Comparison of ENCODE assay signal across 24 cellular contexts in genomic region chr10:93875032-93875358, GRCh38.
"Had no signal": no experiment of that assay in that cellular context is flagged by ENCODE, and none has a peak within 500 bp of the region (broad histone marks: within the 10 kb centered on the region; RNA-seq: fewer than 3 reads in every experiment).

No MANE protein-coding gene starts in this region.

- H3K27ac ChIP-seq: pancreas, psoas muscle, right atrium auricular region, tibial artery had no signal

- H3K27me3 ChIP-seq: pancreas, right atrium auricular region, tibial artery had no signal

- H3K9me3 Mint-ChIP-seq: activated naive CD8-positive, alpha-beta T cell treated with anti-CD3 and anti-CD28 coated beads, Interleukin-2, amount 50 U/mL, for 24 hours; activated T-helper 1 cell treated with anti-CD3 and anti-CD28 coated beads, Interleukin-12 subunit alpha, Interleukin-12 subunit beta, Interleukin-2, Interleukin-4 antibody, amounts not matched to agents 30 ng/mL and 10 ng/mL and 1 ng/mL, durations not matched to agents 14 hours and 24 hours and 36 hours; dendritic cell treated with granulocyte-macrophage colony-stimulating factor and Interleukin-4, amounts not matched to agents 40 ng/mL and 50 ng/mL, for 4 days; nephron progenitor cell; stimulated activated effector memory CD8-positive, alpha-beta T cell treated with anti-CD3 and anti-CD28 coated beads, Interleukin-12 subunit alpha, Interleukin-12 subunit beta, amount 100 ng/mL, for 72 hours; stimulated activated naive CD8-positive, alpha-beta T cell treated with anti-CD3 and anti-CD28 coated beads, Interleukin-15, amount 100 ng/mL, for 72 hours had no signal

- H3K36me3 Mint-ChIP-seq: brain; stimulated activated effector memory CD8-positive, alpha-beta T cell treated with anti-CD3 and anti-CD28 coated beads, Interleukin-12 subunit alpha, Interleukin-12 subunit beta, amount 100 ng/mL, for 72 hours had no signal

- H3K4me1 ChIP-seq: pancreas, psoas muscle, right atrium auricular region, tibial artery had no signal

- H3K36me3 ChIP-seq: pancreas, right atrium auricular region, tibial artery had no signal

- H3K4me3 ChIP-seq: mucosa of descending colon, pancreas, psoas muscle, right atrium auricular region, tibial artery had no signal

- H3K4me3 Mint-ChIP-seq: activated CD8-positive, alpha-beta T cell treated with anti-CD3 and anti-CD28 coated beads, Interleukin-2, amount 10 ng/mL, durations not matched to agents 7 days and 5 days; activated naive CD8-positive, alpha-beta T cell treated with anti-CD3 and anti-CD28 coated beads, Interleukin-2, amount 50 U/mL, for 24 hours; activated T-helper 1 cell treated with anti-CD3 and anti-CD28 coated beads, Interleukin-12 subunit alpha, Interleukin-12 subunit beta, Interleukin-2, Interleukin-4 antibody, amounts not matched to agents 30 ng/mL and 10 ng/mL and 1 ng/mL, durations not matched to agents 14 hours and 24 hours and 36 hours; brain; dendritic cell treated with granulocyte-macrophage colony-stimulating factor and Interleukin-4, amounts not matched to agents 40 ng/mL and 50 ng/mL, for 4 days; nephron progenitor cell; stimulated activated effector memory CD8-positive, alpha-beta T cell treated with anti-CD3 and anti-CD28 coated beads, Interleukin-12 subunit alpha, Interleukin-12 subunit beta, amount 100 ng/mL, for 72 hours; stimulated activated naive CD8-positive, alpha-beta T cell treated with anti-CD3 and anti-CD28 coated beads, Interleukin-15, amount 100 ng/mL, for 72 hours had no signal

- H3K9me3 ChIP-seq: mucosa of descending colon, pancreas, psoas muscle, right atrium auricular region, tibial artery had no signal

- H3K27ac Mint-ChIP-seq: activated CD8-positive, alpha-beta T cell treated with anti-CD3 and anti-CD28 coated beads, Interleukin-2, amount 10 ng/mL, durations not matched to agents 7 days and 5 days; activated naive CD8-positive, alpha-beta T cell treated with anti-CD3 and anti-CD28 coated beads, Interleukin-2, amount 50 U/mL, for 24 hours; activated T-helper 1 cell treated with anti-CD3 and anti-CD28 coated beads, Interleukin-12 subunit alpha, Interleukin-12 subunit beta, Interleukin-2, Interleukin-4 antibody, amounts not matched to agents 30 ng/mL and 10 ng/mL and 1 ng/mL, durations not matched to agents 14 hours and 24 hours and 36 hours; brain; dendritic cell treated with granulocyte-macrophage colony-stimulating factor and Interleukin-4, amounts not matched to agents 40 ng/mL and 50 ng/mL, for 4 days; nephron progenitor cell; stimulated activated effector memory CD8-positive, alpha-beta T cell treated with anti-CD3 and anti-CD28 coated beads, Interleukin-12 subunit alpha, Interleukin-12 subunit beta, amount 100 ng/mL, for 72 hours; stimulated activated naive CD8-positive, alpha-beta T cell treated with anti-CD3 and anti-CD28 coated beads, Interleukin-15, amount 100 ng/mL, for 72 hours had no signal

- H3K4me1 Mint-ChIP-seq: activated naive CD8-positive, alpha-beta T cell treated with anti-CD3 and anti-CD28 coated beads, Interleukin-2, amount 50 U/mL, for 24 hours; stimulated activated effector memory CD8-positive, alpha-beta T cell treated with anti-CD3 and anti-CD28 coated beads, Interleukin-12 subunit alpha, Interleukin-12 subunit beta, amount 100 ng/mL, for 72 hours; stimulated activated naive CD8-positive, alpha-beta T cell treated with anti-CD3 and anti-CD28 coated beads, Interleukin-15, amount 100 ng/mL, for 72 hours had no signal

- DNase-seq: activated CD4-positive, alpha-beta T cell treated with anti-CD3 and anti-CD28 coated beads, Interleukin-2, amount 50 U/mL, for 1 hour; activated CD8-positive, alpha-beta T cell treated with anti-CD3 and anti-CD28 coated beads, Interleukin-2, amount 10 ng/mL, durations not matched to agents 7 days and 5 days; activated gamma-delta T cell; activated naive CD4-positive, alpha-beta T cell treated with anti-CD3 and anti-CD28 coated beads, Interleukin-2, amount 50 U/mL, for 16 hours; activated naive CD8-positive, alpha-beta T cell treated with anti-CD3 and anti-CD28 coated beads, Interleukin-2, amount 50 U/mL, for 24 hours; anterior cingulate cortex; caudate nucleus; effector CD4-positive, alpha-beta T cell; hippocampal formation; left colon; mesendoderm; mucosa of descending colon; nephron progenitor cell; pancreas; psoas muscle; stimulated activated CD4-positive, alpha-beta T cell treated with anti-CD3 and anti-CD28 coated beads, Interleukin-2, amount 100 ng/mL, for 24 hours; stimulated activated naive CD8-positive, alpha-beta T cell treated with anti-CD3 and anti-CD28 coated beads, Interleukin-15, amount 100 ng/mL, for 72 hours; T-helper 2 cell; tibial artery had no signal
